8 cellular contexts compared by ENCODE assay signal in the genomic region with DNA sequence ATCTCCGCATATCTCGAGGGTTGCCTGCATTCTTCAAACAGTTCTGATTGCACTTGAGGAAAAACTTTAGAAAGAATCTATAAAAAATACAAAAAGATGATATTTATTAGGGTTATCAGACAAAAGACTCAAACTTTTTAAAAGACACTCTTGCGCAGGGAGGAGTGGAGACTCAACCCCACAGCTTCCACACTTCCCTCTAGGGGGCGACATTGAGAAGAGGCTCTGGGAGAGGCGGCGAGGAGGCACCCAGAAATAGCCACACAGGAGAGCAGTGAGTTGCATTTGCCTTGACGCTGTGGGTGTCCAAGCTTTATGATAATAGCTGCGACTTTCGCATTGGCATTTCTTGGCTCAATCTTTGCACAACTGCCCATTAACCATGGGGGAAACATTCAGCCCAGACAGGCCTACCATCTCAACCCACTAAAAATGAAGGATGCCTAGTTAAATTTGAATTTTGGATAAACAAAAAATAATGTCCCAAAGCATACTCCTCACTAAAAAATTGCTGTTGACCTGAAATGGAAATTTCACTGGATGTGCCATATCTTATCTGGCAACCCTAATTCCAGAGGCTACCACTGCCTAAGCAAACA.
DNase-seq lines count a peak whose midpoint lies in the region; ATAC-seq, FAIRE-seq and TF ChIP-seq lines count a peak whose summit lies in the region.

No MANE protein-coding gene starts in this region.

- peak; percentile 13 for DNase-seq in ELR (ENCODE audit: low read depth)
- peak; percentile 36 for DNase-seq in LHCN-M2 (ENCODE audit: low read depth)
- DNase-seq in activated T-cell treated with anti-CD3 and anti-CD28 coated beads, Interleukin-2, amount 50 U/mL, for 48 hours, result peak; percentile 32 to 39
- no peak for DNase-seq in DMS79 (lab: John Stamatoyannopoulos, UW)
- no peak for DNase-seq in NCI-H187 treated with DMSO at 0.1 percent for 48 hours (lab: John Stamatoyannopoulos, UW)
- no peak for DNase-seq in urothelium cell line (ENCODE audit: low spot score)

- H3K36me3 Mint-ChIP-seq in nephron (ENCODE audit: low read depth), result peaks cover 16% of the 10 kb centered on the region

- ATAC-seq in HG03108 (IDR thresholded peaks at IDR 0.05; ENCODE audit: unreplicated experiment), result no peak

- H3K9me3 Mint-ChIP-seq in nephron, result no peaks in the 10 kb centered on the region

- H3K4me3 Mint-ChIP-seq in nephron, result no peak overlapping the region

- H3K27me3 Mint-ChIP-seq in nephron (ENCODE audit: low read depth), result peaks cover 20% of the 10 kb centered on the region

- TF ChIP-seq CTCF in nephron (IDR thresholded peaks at IDR 0.05; ENCODE audit: unreplicated experiment in 3 of 3), result peak in 2 of 3 experiments; percentile 18 to 19

- no peak overlapping the region for H3K27ac Mint-ChIP-seq in nephron

- H3K4me1 Mint-ChIP-seq in nephron, result peaks cover 16% of the 10 kb centered on the region

- FAIRE-seq in urothelium cell line (lab: Jason Lieb, UNC), result no peak

Comparison
In these comparisons a context has a peak if more than half of its experiments do, and no peak if none do; other contexts are left out.
1. DNase-seq: peak in ELR (single experiment), LHCN-M2 (single experiment) and activated T-cell treated with anti-CD3 and anti-CD28 coated beads, Interleukin-2, amount 50 U/mL, for 48 hours (2 of 2); none in DMS79 (single experiment), NCI-H187 treated with DMSO at 0.1 percent for 48 hours (single experiment) and urothelium cell line (single experiment).